In the genomic region with DNA sequence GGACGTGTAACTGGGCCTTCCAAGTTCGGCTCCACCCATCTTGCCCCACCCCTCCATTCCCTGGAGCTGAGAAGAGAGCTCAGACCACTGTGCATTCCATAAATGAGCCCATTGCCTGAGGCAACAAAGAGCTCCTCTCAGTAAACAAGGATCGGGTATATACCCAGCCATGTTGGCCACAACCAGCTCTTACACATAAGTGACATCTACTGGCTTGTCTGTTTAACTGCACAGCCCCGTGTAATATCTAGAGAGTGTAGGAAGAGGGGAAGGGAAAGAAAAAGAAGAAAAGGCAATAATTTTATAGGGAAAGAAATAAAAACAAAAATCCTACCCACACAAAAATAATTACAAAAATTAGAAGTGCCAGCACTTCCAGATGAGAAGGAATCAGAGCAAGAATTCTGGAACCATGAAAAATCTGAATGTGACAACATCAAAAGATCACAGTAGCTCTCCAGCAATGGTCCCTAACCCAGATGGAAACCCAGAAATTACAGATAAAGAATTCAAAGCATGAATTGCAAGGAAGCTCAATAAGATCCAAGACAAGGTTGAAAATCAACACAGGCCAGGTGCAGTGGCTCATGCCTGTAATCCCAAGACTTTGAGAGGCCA, we compare ENCODE assay signal across 7 cellular contexts.
DNase-seq lines count a peak whose midpoint lies in the region; ATAC-seq and TF ChIP-seq lines count a peak whose summit lies in the region.

No MANE protein-coding gene starts in this region.

- peaks cover 91% of the 10 kb centered on the region for H3K4me1 Mint-ChIP-seq in HFFc6 (ENCODE audit: low read depth)
- H3K4me1 Mint-ChIP-seq in activated naive CD4-positive, alpha-beta T cell treated with anti-CD3 and anti-CD28 coated beads, Interleukin-2, amount 50 U/mL, for 24 hours, result peaks cover 92% of the 10 kb centered on the region

- peak; percentile 88 for ATAC-seq in PC-3
- peak; percentile 66 for ATAC-seq in aorta (ENCODE audit: low FRiP score)

- H3K9me3 ChIP-seq in PC-3 (ENCODE audit: low read length) (no peaks in the 10 kb centered on the region), hepatocyte (ENCODE audit: low read depth) (no peaks in the 10 kb centered on the region), aorta (ENCODE audit: control insufficient read depth, low read length) (no peaks in the 10 kb centered on the region)

- no peak overlapping the region for H3K4me3 ChIP-seq in GM12864 (ENCODE audit: low read depth, low read length)
- H3K4me3 ChIP-seq in PC-3 (ENCODE audit: low read length), result no peak overlapping the region
- no peak overlapping the region for H3K4me3 ChIP-seq in hepatocyte
- H3K4me3 ChIP-seq in aorta (ENCODE audit: low read length in 2 of 2), result no peak overlapping the region

- H3K36me3 Mint-ChIP-seq in HFFc6 (ENCODE audit: low read depth), result peaks cover 19% of the 10 kb centered on the region
- H3K36me3 Mint-ChIP-seq in activated naive CD4-positive, alpha-beta T cell treated with anti-CD3 and anti-CD28 coated beads, Interleukin-2, amount 50 U/mL, for 24 hours, result peaks cover 11% of the 10 kb centered on the region

- H3K4me3 Mint-ChIP-seq in HFFc6, result no peak overlapping the region
- peak overlapping the region; percentile 71 for H3K4me3 Mint-ChIP-seq in activated naive CD4-positive, alpha-beta T cell treated with anti-CD3 and anti-CD28 coated beads, Interleukin-2, amount 50 U/mL, for 24 hours

- H3K27ac Mint-ChIP-seq in HFFc6, result 0 out of 2 replicates have a peak overlapping the region, but pooled peaks have one; percentile 9
- peak overlapping the region; percentile 95 for H3K27ac Mint-ChIP-seq in activated naive CD4-positive, alpha-beta T cell treated with anti-CD3 and anti-CD28 coated beads, Interleukin-2, amount 50 U/mL, for 24 hours

- POLR2A ChIA-PET in PC-3 (lab: Charles Lee; ENCODE audit: unreplicated experiment), result interaction anchor here (0.6 kb wide), 1 partner anchor 606 kb away, joined by 3 read pairs; no protein-coding TSS in a partner anchor

- H3K4me2 ChIP-seq in PC-3 (ENCODE audit: low read length) (no peak overlapping the region), hepatocyte (no peak overlapping the region)

- H2AFZ ChIP-seq in PC-3 (ENCODE audit: low read length) (no peak overlapping the region), hepatocyte (no peak overlapping the region)

- H3K9me2 ChIP-seq in PC-3 (replicated peaks; ENCODE audit: low read length) (no peaks in the 10 kb centered on the region), hepatocyte (replicated peaks; ENCODE audit: insufficient read depth) (no peaks in the 10 kb centered on the region)

- H3K79me2 ChIP-seq in PC-3 (ENCODE audit: low read length), result no peaks in the 10 kb centered on the region
- H3K79me2 ChIP-seq in hepatocyte, result no peaks in the 10 kb centered on the region

- no peaks in the 10 kb centered on the region for H3K36me3 ChIP-seq in PC-3 (ENCODE audit: low read depth, low read length)
- H3K36me3 ChIP-seq in hepatocyte (replicated peaks; ENCODE audit: insufficient read depth, low read depth), result no peaks in the 10 kb centered on the region
- no peaks in the 10 kb centered on the region for H3K36me3 ChIP-seq in aorta (ENCODE audit: control insufficient read depth in 1 of 2, insufficient read depth in 2 of 2, low read length in 1 of 2)

- CTCF ChIA-PET in PC-3 (lab: Charles Lee), result interaction anchor here (0.5 to 1.5 kb wide), 6 partner anchors 11 to 722 kb away, joined by 3 to 19 read pairs (median 3); no protein-coding TSS in a partner anchor

- H3K4me1 ChIP-seq in PC-3 (ENCODE audit: insufficient read depth, low read length) (peaks cover 25% of the 10 kb centered on the region), hepatocyte (ENCODE audit: insufficient read depth) (no peaks in the 10 kb centered on the region), aorta (ENCODE audit: control insufficient read depth in 1 of 2, insufficient read depth in 2 of 2, low read length in 2 of 2) (no peaks in the 10 kb centered on the region)

- intact Hi-C loops in PC-3 (cut with micrococcal nuclease) (loop anchor here (1.0 to 5.0 kb wide), 6 partner anchors 89 to 365 kb away; no protein-coding TSS in a partner anchor), aorta (cut with DNase I) (loop anchor here (10.0 kb wide), 2 partner anchors 107 to 363 kb away; no protein-coding TSS in a partner anchor)

- peaks cover 8% of the 10 kb centered on the region for H3K9me3 Mint-ChIP-seq in HFFc6
- H3K9me3 Mint-ChIP-seq in activated naive CD4-positive, alpha-beta T cell treated with anti-CD3 and anti-CD28 coated beads, Interleukin-2, amount 50 U/mL, for 24 hours, result peaks cover 10% of the 10 kb centered on the region

- no peaks in the 10 kb centered on the region for H3F3A ChIP-seq in PC-3 (ENCODE audit: low read length, unreplicated experiment)

- DNase-seq in GM12864 (ENCODE audit: low read depth) (no peak), HFFc6 (peak; percentile 89), PC-3 (peak; percentile 94), hepatocyte (ENCODE audit: low spot score) (no peak), aorta (no peak), hepatic stellate cell (ENCODE audit: low spot score) (no peak)

- TF ChIP-seq CTCF in GM12864 (IDR thresholded peaks at IDR 0.05; ENCODE audit: low read depth, low read length, missing control alignments) (peak; percentile 52), HFFc6 (IDR thresholded peaks at IDR 0.05) (peak; percentile 79), PC-3 (conservative IDR thresholded peaks at IDR 0.05; ENCODE audit: low read depth, low read length) (peak; percentile 93), hepatocyte (IDR thresholded peaks at IDR 0.05; ENCODE audit: poor library complexity) (peak; percentile 39)

- no peaks in the 10 kb centered on the region for H3K27me3 Mint-ChIP-seq in HFFc6 (ENCODE audit: insufficient read depth)
- no peaks in the 10 kb centered on the region for H3K27me3 Mint-ChIP-seq in activated naive CD4-positive, alpha-beta T cell treated with anti-CD3 and anti-CD28 coated beads, Interleukin-2, amount 50 U/mL, for 24 hours

- H3K27ac ChIP-seq in PC-3 (ENCODE audit: low read length) (no peak overlapping the region), hepatocyte (no peak overlapping the region), aorta (ENCODE audit: low read depth in 1 of 2, low read length in 2 of 2) (no peak overlapping the region)

- WGBS in hepatocyte (ENCODE audit: low lambda C conversion rate, missing lambda C conversion rate), result 49% methylated on average over 4 of the region's 4 CpGs
- WGBS in aorta, 2 donors, result 75 to 80% methylated on average over 4 of the region's 4 CpGs

- H3K9ac ChIP-seq in PC-3 (ENCODE audit: low read length), result no peak overlapping the region

- H4K20me1 ChIP-seq in PC-3 (ENCODE audit: low read length), result no peaks in the 10 kb centered on the region
- H4K20me1 ChIP-seq in hepatocyte (ENCODE audit: insufficient read depth, poor library complexity, severe bottlenecking), result no peaks in the 10 kb centered on the region

- no TSS peak for BruUV-seq in PC-3 (replicated peaks; lab: Mats Ljungman, UMichigan)

- H3K27me3 ChIP-seq in PC-3 (ENCODE audit: low read length) (no peaks in the 10 kb centered on the region), hepatocyte (no peaks in the 10 kb centered on the region), aorta (ENCODE audit: control insufficient read depth in 1 of 2, insufficient read depth in 2 of 2, low read length in 1 of 2) (no peaks in the 10 kb centered on the region)

Comparison
In these comparisons a context has a peak if more than half of its experiments do, and no peak if none do; other contexts are left out.
1. DNase-seq: peak in HFFc6 (single experiment) and PC-3 (single experiment); none in GM12864 (single experiment), hepatocyte (single experiment), aorta (0 of 2) and hepatic stellate cell (single experiment).
2. CTCF ChIP-seq: peak in every context shown above with its lines; median percentile 93 in PC-3; 79 in HFFc6; 52 in GM12864; 39 in hepatocyte.